ENCODE assay signal across 9 cellular contexts in genomic region chr3:28576590-28577220, GRCh38.
DNase-seq lines count a peak whose midpoint lies in the region; ATAC-seq and TF ChIP-seq lines count a peak whose summit lies in the region.
"Had no signal": no experiment of that assay in that cellular context is flagged by ENCODE, and none has a peak within 500 bp of the region (broad histone marks: within the 10 kb centered on the region; RNA-seq: fewer than 3 reads in every experiment).

No MANE protein-coding gene starts in this region.

- no peak overlapping the region for H3K4me3 Mint-ChIP-seq in activated T-cell treated with anti-CD3 and anti-CD28 coated beads, Interleukin-2, amount 50 U/mL, for 4 hours
- no peak overlapping the region for H3K4me3 Mint-ChIP-seq in activated CD4-positive, alpha-beta memory T cell treated with anti-CD3 and anti-CD28 coated beads, Interleukin-2, amount 10 ng/mL, durations not matched to agents 7 days and 5 days

- no peak overlapping the region for H3K27ac Mint-ChIP-seq in activated CD4-positive, alpha-beta memory T cell treated with anti-CD3 and anti-CD28 coated beads, Interleukin-2, amount 10 ng/mL, durations not matched to agents 7 days and 5 days

- H3K9ac ChIP-seq in GM23248 (peak overlapping the region; percentile 28), PC-3 (ENCODE audit: low read length) (no peak overlapping the region), rectal smooth muscle tissue (ENCODE audit: low read length) (no peak overlapping the region)

- H3K27me3 ChIP-seq in GM23248 (replicated peaks; ENCODE audit: insufficient read depth) (peaks cover 59% of the 10 kb centered on the region), PC-3 (ENCODE audit: low read length) (peaks cover 98% of the 10 kb centered on the region), right atrium auricular region (no peaks in the 10 kb centered on the region), rectal smooth muscle tissue (ENCODE audit: control insufficient read depth, insufficient read depth, low read length) (peaks cover 3% of the 10 kb centered on the region)

- H2AFZ ChIP-seq in GM23248 (peak overlapping the region; percentile 75), PC-3 (ENCODE audit: low read length) (peak overlapping the region; percentile 33; the same call in 1 of the 2 replicates)

- WGBS in GM23248 (ENCODE audit: low coverage in 1 of 2, low lambda C conversion rate in 2 of 2, missing lambda C conversion rate in 2 of 2), 2 experiments: 16% methylated on average over 9 of the region's 9 CpGs

- H3K9me2 ChIP-seq in GM23248 (ENCODE audit: insufficient read depth): no peaks in the 10 kb centered on the region
- no peaks in the 10 kb centered on the region for H3K9me2 ChIP-seq in PC-3 (replicated peaks; ENCODE audit: low read length)

- no peaks in the 10 kb centered on the region for H4K20me1 ChIP-seq in GM23248 (ENCODE audit: insufficient read depth)
- no peaks in the 10 kb centered on the region for H4K20me1 ChIP-seq in PC-3 (ENCODE audit: low read length)

- no peaks in the 10 kb centered on the region for H3K9me3 ChIP-seq in GM23248 (ENCODE audit: low read depth)
- H3K9me3 ChIP-seq in PC-3 (ENCODE audit: low read length): no peaks in the 10 kb centered on the region
- no peaks in the 10 kb centered on the region for H3K9me3 ChIP-seq in right atrium auricular region

- DNase-seq in GM23248 (peak; percentile 21), PC-3 (no peak), right atrium auricular region (ENCODE audit: low spot score) (no peak), amniotic stem cell (lab: John Stamatoyannopoulos, UW) (no peak)
- DNase-seq in activated T-cell treated with anti-CD3 and anti-CD28 coated beads, Interleukin-2, amount 50 U/mL, for 4 hours: no peak
- DNase-seq in activated CD4-positive, alpha-beta memory T cell treated with anti-CD3 and anti-CD28 coated beads, Interleukin-2, amount 10 ng/mL, durations not matched to agents 7 days and 5 days: no peak
- DNase-seq: DMS153 had no signal

- ATAC-seq in PC-3 (peak; percentile 8), GM18861 (IDR thresholded peaks at IDR 0.05; ENCODE audit: unreplicated experiment) (no peak)
- ATAC-seq in activated T-cell treated with anti-CD3 and anti-CD28 coated beads, Interleukin-2, amount 50 U/mL, for 4 hours: no peak

- no peaks in the 10 kb centered on the region for H3K79me2 ChIP-seq in GM23248 (ENCODE audit: insufficient read depth)
- H3K79me2 ChIP-seq in PC-3 (ENCODE audit: low read length): no peaks in the 10 kb centered on the region

- H3K4me2 ChIP-seq in GM23248 (ENCODE audit: unreplicated experiment): peak overlapping the region; percentile 86
- H3K4me2 ChIP-seq in PC-3 (ENCODE audit: low read length): peak overlapping the region; percentile 70

- TF ChIP-seq CTCF in PC-3 (conservative IDR thresholded peaks at IDR 0.05; ENCODE audit: low read depth, low read length) (no peak), right atrium auricular region (IDR thresholded peaks at IDR 0.05) (no peak)

- CTCF ChIA-PET in PC-3 (lab: Charles Lee): no interaction called here
- CTCF ChIA-PET in activated CD4-positive, alpha-beta memory T cell treated with anti-CD3 and anti-CD28 coated beads, Interleukin-2, amount 10 ng/mL, durations not matched to agents 7 days and 5 days (lab: Charles Lee): no interaction called here

- POLR2A ChIA-PET in PC-3 (lab: Charles Lee; ENCODE audit: unreplicated experiment): no interaction called here
- POLR2A ChIA-PET in activated CD4-positive, alpha-beta memory T cell treated with anti-CD3 and anti-CD28 coated beads, Interleukin-2, amount 10 ng/mL, durations not matched to agents 7 days and 5 days (lab: Charles Lee): no interaction called here

- H3K4me3 ChIP-seq in GM23248: peak overlapping the region; percentile 69
- peak overlapping the region; percentile 47; the same call in 1 of the 2 replicates for H3K4me3 ChIP-seq in PC-3 (ENCODE audit: low read length)
- peak overlapping the region; percentile 39 to 62 for H3K4me3 ChIP-seq in right atrium auricular region
- peak overlapping the region; percentile 58 for H3K4me3 ChIP-seq in rectal smooth muscle tissue (ENCODE audit: low read length)

- in situ Hi-C loops in GM23248 (cut with MboI): no loop called here

- H3K27ac ChIP-seq in GM23248: no peak overlapping the region
- no peak overlapping the region for H3K27ac ChIP-seq in PC-3 (ENCODE audit: low read length)
- H3K27ac ChIP-seq in right atrium auricular region: no peak overlapping the region
- no peak overlapping the region for H3K27ac ChIP-seq in rectal smooth muscle tissue (ENCODE audit: low read depth, low read length)

- peaks cover 59% of the 10 kb centered on the region for H3K27me3 Mint-ChIP-seq in activated T-cell treated with anti-CD3 and anti-CD28 coated beads, Interleukin-2, amount 50 U/mL, for 4 hours (ENCODE audit: low read depth)
- peaks cover 53% of the 10 kb centered on the region for H3K27me3 Mint-ChIP-seq in activated CD4-positive, alpha-beta memory T cell treated with anti-CD3 and anti-CD28 coated beads, Interleukin-2, amount 10 ng/mL, durations not matched to agents 7 days and 5 days

- no TSS peak for BruUV-seq in PC-3 (replicated peaks; lab: Mats Ljungman, UMichigan)

- no peaks in the 10 kb centered on the region for H3K36me3 ChIP-seq in GM23248 (ENCODE audit: low read depth)
- no peaks in the 10 kb centered on the region for H3K36me3 ChIP-seq in PC-3 (ENCODE audit: low read depth, low read length)
- H3K36me3 ChIP-seq in right atrium auricular region: no peaks in the 10 kb centered on the region
- no peaks in the 10 kb centered on the region for H3K36me3 ChIP-seq in rectal smooth muscle tissue (ENCODE audit: control insufficient read depth, insufficient read depth, low read length)

- H3K36me3 Mint-ChIP-seq in activated T-cell treated with anti-CD3 and anti-CD28 coated beads, Interleukin-2, amount 50 U/mL, for 4 hours (ENCODE audit: insufficient read depth): no peaks in the 10 kb centered on the region
- H3K36me3 Mint-ChIP-seq in activated CD4-positive, alpha-beta memory T cell treated with anti-CD3 and anti-CD28 coated beads, Interleukin-2, amount 10 ng/mL, durations not matched to agents 7 days and 5 days (ENCODE audit: low read depth): peaks cover 5% of the 10 kb centered on the region

- intact Hi-C loops in PC-3 (cut with micrococcal nuclease): no loop called here

- H3F3A ChIP-seq in GM23248 (ENCODE audit: insufficient read depth): no peaks in the 10 kb centered on the region
- no peaks in the 10 kb centered on the region for H3F3A ChIP-seq in PC-3 (ENCODE audit: low read length, unreplicated experiment)

- no peaks in the 10 kb centered on the region for H3K4me1 Mint-ChIP-seq in activated T-cell treated with anti-CD3 and anti-CD28 coated beads, Interleukin-2, amount 50 U/mL, for 4 hours (ENCODE audit: low read depth)
- H3K4me1 Mint-ChIP-seq in activated CD4-positive, alpha-beta memory T cell treated with anti-CD3 and anti-CD28 coated beads, Interleukin-2, amount 10 ng/mL, durations not matched to agents 7 days and 5 days: peaks cover 3% of the 10 kb centered on the region

- no peaks in the 10 kb centered on the region for H3K9me3 Mint-ChIP-seq in activated T-cell treated with anti-CD3 and anti-CD28 coated beads, Interleukin-2, amount 50 U/mL, for 4 hours
- no peaks in the 10 kb centered on the region for H3K9me3 Mint-ChIP-seq in activated CD4-positive, alpha-beta memory T cell treated with anti-CD3 and anti-CD28 coated beads, Interleukin-2, amount 10 ng/mL, durations not matched to agents 7 days and 5 days

- no peaks in the 10 kb centered on the region for H3K4me1 ChIP-seq in GM23248 (ENCODE audit: insufficient read depth)
- no peaks in the 10 kb centered on the region; the same call in 1 of the 2 replicates for H3K4me1 ChIP-seq in PC-3 (ENCODE audit: insufficient read depth, low read length)
- H3K4me1 ChIP-seq in right atrium auricular region: peaks cover 0 to 22% of the 10 kb centered on the region in 2 donors
- H3K4me1 ChIP-seq in rectal smooth muscle tissue (ENCODE audit: control insufficient read depth, insufficient read depth, low read length): peaks cover 4% of the 10 kb centered on the region
